9 cellular contexts compared by ENCODE assay signal in the genomic region with DNA sequence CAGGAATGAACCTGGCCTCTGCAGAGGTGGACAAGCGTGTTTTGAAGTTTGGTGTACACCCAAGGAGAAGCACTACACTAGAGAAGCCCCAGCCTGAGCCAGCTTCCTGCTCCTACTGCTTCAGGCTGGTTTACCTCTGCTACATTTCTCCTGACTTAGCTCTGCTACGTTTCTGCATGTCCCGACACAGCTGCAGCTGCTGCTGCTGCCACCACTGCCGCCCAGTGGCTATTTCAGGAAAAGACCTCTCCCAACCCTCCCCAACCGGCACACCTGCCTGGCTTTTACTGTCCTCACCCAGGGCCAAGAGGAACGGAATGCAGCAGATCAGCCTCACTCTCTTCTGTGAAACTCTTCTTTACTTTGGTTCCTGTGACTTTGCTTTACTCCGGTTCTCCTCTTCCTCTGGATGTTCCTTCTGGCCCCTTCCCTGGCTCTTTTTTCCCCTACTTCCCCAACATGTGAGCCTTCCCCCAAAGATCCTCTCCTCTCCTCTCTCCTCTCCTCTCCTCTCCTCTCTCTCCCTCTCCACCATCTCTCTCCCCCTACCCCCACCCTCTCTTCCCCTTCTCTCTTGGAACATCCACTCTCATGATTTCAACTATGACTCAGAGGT. TPM values are rescaled to one million over a fixed set of nuclear protein-coding genes. Genes with fewer than 3 reads are reported as not detected.
DNase-seq lines count a peak whose midpoint lies in the region; ATAC-seq and TF ChIP-seq lines count a peak whose summit lies in the region.
"Had no signal": no experiment of that assay in that cellular context is flagged by ENCODE, and none has a peak within 500 bp of the region (broad histone marks: within the 10 kb centered on the region; RNA-seq: fewer than 3 reads in every experiment).

No MANE protein-coding gene starts in this region.

- H2AFZ ChIP-seq in Loucy (ENCODE audit: low read length) (no peak overlapping the region), neural cell (ENCODE audit: low read depth, low read length) (no peak overlapping the region)

- H4K20me1 ChIP-seq in Loucy (ENCODE audit: insufficient read depth, low read length, poor library complexity, severe bottlenecking): no peaks in the 10 kb centered on the region
- H4K20me1 ChIP-seq in neural cell (ENCODE audit: insufficient read depth): no peaks in the 10 kb centered on the region

- DNase-seq in BJ (ENCODE audit: low read depth): no peak
- DNase-seq in endodermal cell: peak; percentile 90
- DNase-seq in vagina (ENCODE audit: extremely low spot score in 2 of 2): no peak

- H3K9me3 Mint-ChIP-seq in endodermal cell: peaks cover 56% of the 10 kb centered on the region

- no peak for TF ChIP-seq POLR2A in vagina (IDR thresholded peaks at IDR 0.05)

- H3K4me1 ChIP-seq in Loucy (ENCODE audit: insufficient read depth, low read length, poor library complexity, severe bottlenecking) (no peaks in the 10 kb centered on the region), endodermal cell (ENCODE audit: control insufficient read depth, insufficient read depth, low read length) (no peaks in the 10 kb centered on the region), vagina (no peaks in the 10 kb centered on the region)

- POLR2A ChIA-PET in BJ (lab: Charles Lee): no interaction called here

- ATAC-seq in GM18907 (IDR thresholded peaks at IDR 0.05; ENCODE audit: unreplicated experiment) (peak; percentile 65), SK-N-SH treated with all-trans-retinoic acid at 6 μM for 48 hours (peak; percentile 80), GM18873 (IDR thresholded peaks at IDR 0.05; ENCODE audit: low FRiP score, unreplicated experiment) (no peak)

- H3K36me3 Mint-ChIP-seq in endodermal cell (ENCODE audit: low read depth): no peaks in the 10 kb centered on the region

- intact Hi-C loops in vagina (cut with DNase I): no loop called here

- no peaks in the 10 kb centered on the region for H3K9me3 ChIP-seq in Loucy (ENCODE audit: insufficient read depth, low read depth, low read length)
- no peaks in the 10 kb centered on the region for H3K9me3 ChIP-seq in endodermal cell (ENCODE audit: control insufficient read depth, low read length)
- no peaks in the 10 kb centered on the region for H3K9me3 ChIP-seq in neural cell (ENCODE audit: low read length)
- H3K9me3 ChIP-seq in vagina: no peaks in the 10 kb centered on the region

- no peaks in the 10 kb centered on the region for H3K36me3 ChIP-seq in BJ (ENCODE audit: control insufficient read depth, insufficient read depth, low read length)
- H3K36me3 ChIP-seq in Loucy (ENCODE audit: insufficient read depth, low read length): no peaks in the 10 kb centered on the region
- H3K36me3 ChIP-seq in endodermal cell (ENCODE audit: control insufficient read depth, insufficient read depth, low read length): no peaks in the 10 kb centered on the region
- no peaks in the 10 kb centered on the region for H3K36me3 ChIP-seq in neural cell (ENCODE audit: insufficient read depth, low read length)
- no peaks in the 10 kb centered on the region for H3K36me3 ChIP-seq in vagina

- H3K4me3 ChIP-seq in BJ (ENCODE audit: low read depth, low read length): no peak overlapping the region
- no peak overlapping the region for H3K4me3 ChIP-seq in Loucy (ENCODE audit: low read length, poor library complexity, severe bottlenecking)
- no peak overlapping the region for H3K4me3 ChIP-seq in endodermal cell (ENCODE audit: low read length)
- H3K4me3 ChIP-seq in neural cell (ENCODE audit: low read length): no peak overlapping the region
- no peak overlapping the region for H3K4me3 ChIP-seq in vagina

- H3K9me2 ChIP-seq in Loucy (replicated peaks; ENCODE audit: low read depth, low read length): no peaks in the 10 kb centered on the region
- H3K9me2 ChIP-seq in neural cell (ENCODE audit: insufficient read depth, low read length): no peaks in the 10 kb centered on the region

- H3K4me3 Mint-ChIP-seq in endodermal cell: no peak overlapping the region

- no peak overlapping the region for H3K27ac ChIP-seq in endodermal cell (ENCODE audit: low read depth, low read length)
- no peak overlapping the region for H3K27ac ChIP-seq in neural cell (ENCODE audit: low read length)
- H3K27ac ChIP-seq in vagina: no peak overlapping the region
- H3K27ac ChIP-seq: epithelial cell of prostate had no signal

- H3K27me3 Mint-ChIP-seq in endodermal cell (ENCODE audit: insufficient read depth): peaks cover 6% of the 10 kb centered on the region

- WGBS in endodermal cell (ENCODE audit: insufficient coverage in 1 of 2, insufficient read length in 1 of 2), 2 experiments: 8 to 10% methylated on average over 6 to 7 of the region's 7 CpGs

- H3K79me2 ChIP-seq in Loucy (ENCODE audit: insufficient read depth, low read length) (no peaks in the 10 kb centered on the region), neural cell (replicated peaks; ENCODE audit: insufficient read depth, low read length) (no peaks in the 10 kb centered on the region)

- H3K27me3 ChIP-seq in BJ (ENCODE audit: control insufficient read depth, insufficient read depth, low read length) (no peaks in the 10 kb centered on the region), Loucy (ENCODE audit: insufficient read depth, low read length, poor library complexity, severe bottlenecking) (no peaks in the 10 kb centered on the region), endodermal cell (ENCODE audit: control insufficient read depth, insufficient read depth, low read length, poor library complexity, severe bottlenecking) (no peaks in the 10 kb centered on the region), neural cell (ENCODE audit: insufficient read depth, low read depth, low read length) (no peaks in the 10 kb centered on the region), vagina (no peaks in the 10 kb centered on the region)

- TF ChIP-seq RAD21 in neural cell (conservative IDR thresholded peaks at IDR 0.05): peak; percentile 61

- TF ChIP-seq CTCF in BJ (IDR thresholded peaks at IDR 0.05; ENCODE audit: insufficient read depth, low read depth, low read length) (peak; percentile 62), Loucy (conservative IDR thresholded peaks at IDR 0.05; ENCODE audit: low read length) (peak; percentile 59), endodermal cell (conservative IDR thresholded peaks at IDR 0.05) (peak; percentile 78), neural cell (IDR thresholded peaks at IDR 0.05; ENCODE audit: poor library complexity, severe bottlenecking) (peak; percentile 68), vagina (IDR thresholded peaks at IDR 0.05) (peak in 1 of 3 experiments; percentile 20)

- CTCF ChIA-PET in BJ (lab: Yijun Ruan, JAX): interaction anchor here (0.6 to 1.2 kb wide), 6 partner anchors 10 to 68 kb away, joined by 3 to 5 read pairs (median 3); a partner anchor contains a TSS

- TF ChIP-seq EP300 in neural cell (conservative IDR thresholded peaks at IDR 0.05; ENCODE audit: poor library complexity, severe bottlenecking): no peak

- H3K4me1 Mint-ChIP-seq in endodermal cell: peaks cover 7% of the 10 kb centered on the region

- H3K9ac ChIP-seq in Loucy (ENCODE audit: low read depth, low read length, poor library complexity, severe bottlenecking) (no peak overlapping the region), endodermal cell (ENCODE audit: extremely low read depth, low read length, poor library complexity, severe bottlenecking) (no peak overlapping the region), neural cell (ENCODE audit: low read length) (no peak overlapping the region)

- H3K4me2 ChIP-seq in Loucy (ENCODE audit: low read depth, low read length, poor library complexity, severe bottlenecking): no peak overlapping the region
- no peak overlapping the region for H3K4me2 ChIP-seq in neural cell (ENCODE audit: low read length)

- no peak overlapping the region for H3K27ac Mint-ChIP-seq in endodermal cell

- H3F3A ChIP-seq in Loucy (ENCODE audit: low read depth): no peaks in the 10 kb centered on the region
- H3F3A ChIP-seq in neural cell (ENCODE audit: insufficient read depth, low read length, poor library complexity, severe bottlenecking): no peaks in the 10 kb centered on the region

TF ChIP-seq in neural cell, 6 proteins besides CTCF, POLR2A, EP300 and RAD21 (continues in another document):
- no peak for TF ChIP-seq MXI1 (conservative IDR thresholded peaks at IDR 0.05; ENCODE audit: poor library complexity, severe bottlenecking)

RNA-seq across cellular contexts. Expression of a gene that starts 3.1 kb away (rescaled TPM):
- polyA plus RNA-seq in BJ (2011; rRNA removed) (0.15 and 0.22 TPM in 2 replicates), neural cell (not detected in 2 replicates)
- 0.31 and 0.43 TPM in 2 replicates for polyA minus RNA-seq in BJ (2011; rRNA and poly(A)+ RNA removed)
- total RNA-seq in endodermal cell (under 1 TPM; 0.22 TPM), vagina (not detected)
- polyA plus RNA-seq in endodermal cell (2013, experiment 1 of 2): 0.14 TPM
- polyA plus RNA-seq in endodermal cell (2013, experiment 2 of 2): 0.17 TPM
- 0.35 and 0.73 TPM in 2 replicates for polyA minus RNA-seq in neural cell

RNA-seq across cellular contexts. Expression of a gene that starts 5.1 kb away (rescaled TPM):
- polyA plus RNA-seq in BJ (2011; rRNA removed): not detected in 2 replicates
- not detected in 2 replicates for polyA minus RNA-seq in BJ (2011; rRNA and poly(A)+ RNA removed)
- not detected for total RNA-seq in endodermal cell
- polyA plus RNA-seq in endodermal cell (2013, experiment 1 of 2): not detected
- polyA plus RNA-seq in endodermal cell (2013, experiment 2 of 2): not detected
- polyA plus RNA-seq in neural cell: not detected in 2 replicates
- polyA minus RNA-seq in neural cell: not detected in 2 replicates
- not detected for total RNA-seq in vagina

RNA-seq across cellular contexts. Expression of a gene that starts 18.9 kb away (rescaled TPM):
- polyA plus RNA-seq in BJ (2011; rRNA removed): not detected in 2 replicates
- not detected in 2 replicates for polyA minus RNA-seq in BJ (2011; rRNA and poly(A)+ RNA removed)
- total RNA-seq in endodermal cell: not detected
- polyA plus RNA-seq in endodermal cell (2013, experiment 1 of 2): not detected
- polyA plus RNA-seq in endodermal cell (2013, experiment 2 of 2): not detected
- not detected in 2 replicates for polyA plus RNA-seq in neural cell
- not detected in 2 replicates for polyA minus RNA-seq in neural cell
- total RNA-seq in vagina: not detected

RNA-seq across cellular contexts. Expression of a gene that starts 26.7 kb away (rescaled TPM):
- polyA plus RNA-seq in BJ (2011; rRNA removed) (91.9 and 150 TPM in 2 replicates), neural cell (55.7 and 64.7 TPM in 2 replicates)
- polyA minus RNA-seq in BJ (2011; rRNA and poly(A)+ RNA removed): 42.8 and 84.4 TPM in 2 replicates
- total RNA-seq in endodermal cell (10 to 100 TPM; 28.9 to 29.6 TPM), vagina (33.4 TPM)
- polyA plus RNA-seq in endodermal cell (2013, experiment 1 of 2): 45.9 TPM
- 42.7 TPM for polyA plus RNA-seq in endodermal cell (2013, experiment 2 of 2)
- polyA minus RNA-seq in neural cell: 30.8 and 37.0 TPM in 2 replicates

RNA-seq across cellular contexts. Expression of a gene that starts 26.8 kb away (rescaled TPM):
- polyA plus RNA-seq in BJ (2011; rRNA removed): 10.8 and 13.3 TPM in 2 replicates
- 5.5 and 6.1 TPM in 2 replicates for polyA minus RNA-seq in BJ (2011; rRNA and poly(A)+ RNA removed)
- 10 to 100 TPM; 27.6 to 40.6 TPM for total RNA-seq in endodermal cell
- polyA plus RNA-seq in endodermal cell (2013, experiment 1 of 2): 45.9 TPM
- 46.7 TPM for polyA plus RNA-seq in endodermal cell (2013, experiment 2 of 2)
- 1.1 and 2.7 TPM in 2 replicates for polyA plus RNA-seq in neural cell
- polyA minus RNA-seq in neural cell: 2.2 and 2.8 TPM in 2 replicates
- total RNA-seq in vagina: 2.2 TPM
